Comparison of ENCODE assay signal across 12 cellular contexts in genomic region chr10:114990991-114991390, GRCh38.
"Had no signal": no experiment of that assay in that cellular context is flagged by ENCODE, and none has a peak within 500 bp of the region (broad histone marks: within the 10 kb centered on the region; RNA-seq: fewer than 3 reads in every experiment).

No MANE protein-coding gene starts in this region.

- DNase-seq: dorsolateral prefrontal cortex; effector CD8-positive, alpha-beta T cell; heart right ventricle; kidney glomerular epithelial cell; mesendoderm; naive thymus-derived CD4-positive, alpha-beta T cell; nephron progenitor cell; right lobe of liver; stimulated activated CD4-positive, alpha-beta T cell treated with anti-CD3 and anti-CD28 coated beads, Interleukin-4, amount 100 ng/mL, for 1 hour; stimulated activated CD8-positive, alpha-beta memory T cell treated with anti-CD3 and anti-CD28 coated beads, Interleukin-4, amount 100 ng/mL, for 48 hours; tibial artery; upper lobe of left lung had no signal
